Comparison of ENCODE assay signal across 21 cellular contexts in genomic region chr3:114389156-114389555, GRCh38.
DNase-seq lines count a peak whose midpoint lies in the region; ATAC-seq, FAIRE-seq and TF ChIP-seq lines count a peak whose summit lies in the region.
"Had no signal": no experiment of that assay in that cellular context is flagged by ENCODE, and none has a peak within 500 bp of the region (broad histone marks: within the 10 kb centered on the region; RNA-seq: fewer than 3 reads in every experiment).

No MANE protein-coding gene starts in this region.

- H3K4me1 Mint-ChIP-seq in T-cell (peaks cover 33 to 48% (median 45%) of the 10 kb centered on the region in 3 donors), HFFc6 (ENCODE audit: low read depth) (peaks cover 11% of the 10 kb centered on the region)
- peaks cover 28% of the 10 kb centered on the region for H3K4me1 Mint-ChIP-seq in activated naive CD4-positive, alpha-beta T cell treated with anti-CD3 and anti-CD28 coated beads, Interleukin-2, amount 10 ng/mL, durations not matched to agents 7 days and 5 days

- no peak for TF ChIP-seq CTCF in foreskin fibroblast (IDR thresholded peaks at IDR 0.05; ENCODE audit: low read depth, low read length)
- no peak for TF ChIP-seq CTCF in HFFc6 (IDR thresholded peaks at IDR 0.05)

- H3K4me3 Mint-ChIP-seq in T-cell (peak overlapping the region in 1 of 3 donors; percentile 27), HFFc6 (no peak overlapping the region)
- H3K4me3 Mint-ChIP-seq in activated naive CD4-positive, alpha-beta T cell treated with anti-CD3 and anti-CD28 coated beads, Interleukin-2, amount 10 ng/mL, durations not matched to agents 7 days and 5 days: no peak overlapping the region
- H3K4me3 Mint-ChIP-seq: activated T-cell treated with anti-CD3 and anti-CD28 coated beads, Interleukin-2, amount 50 U/mL, for 24 hours; endodermal cell had no signal

- CTCF ChIA-PET in T-cell (lab: Charles Lee): interaction anchor here in 1 of 2 donors (0.6 to 1.3 kb wide), 2 partner anchors 10 to 853 kb away, joined by 3 to 4 read pairs; no protein-coding TSS in a partner anchor
- CTCF ChIA-PET in activated naive CD4-positive, alpha-beta T cell treated with anti-CD3 and anti-CD28 coated beads, Interleukin-2, amount 10 ng/mL, durations not matched to agents 7 days and 5 days (lab: Charles Lee): interaction anchor here (0.7 kb wide), 1 partner anchor 214 kb away, joined by 3 read pairs; no protein-coding TSS in a partner anchor

- H3K27me3 Mint-ChIP-seq in T-cell (no peaks in the 10 kb centered on the region), HFFc6 (ENCODE audit: insufficient read depth) (no peaks in the 10 kb centered on the region; the same call in 1 of the 2 replicates)
- H3K27me3 Mint-ChIP-seq in activated naive CD4-positive, alpha-beta T cell treated with anti-CD3 and anti-CD28 coated beads, Interleukin-2, amount 10 ng/mL, durations not matched to agents 7 days and 5 days: no peaks in the 10 kb centered on the region
- H3K27me3 Mint-ChIP-seq: activated T-cell treated with anti-CD3 and anti-CD28 coated beads, Interleukin-2, amount 50 U/mL, for 24 hours had no signal

- DNase-seq in activated T-cell treated with anti-CD3 and anti-CD28 coated beads for 1 hour (ENCODE audit: low read depth): peak; percentile 3
- DNase-seq in activated T-cell treated with anti-CD3 and anti-CD28 coated beads for 4 hours: no peak
- peak in 30 of 34 experiments; percentile 4 to 55 (median 22) for DNase-seq in T-cell
- DNase-seq in activated naive CD4-positive, alpha-beta T cell treated with anti-CD3 and anti-CD28 coated beads, Interleukin-2, amount 10 ng/mL, durations not matched to agents 7 days and 5 days: peak; percentile 60
- peak; percentile 30 for DNase-seq in small intestine
- DNase-seq in NCI-H1436 treated with DMSO at 0.1 percent for 48 hours (lab: John Stamatoyannopoulos, UW): no peak
- DNase-seq in foreskin fibroblast: no peak
- DNase-seq in HFFc6: no peak
- DNase-seq: activated T-cell treated with anti-CD3 and anti-CD28 coated beads, Interleukin-2, amount 50 U/mL, for 24 hours; amniotic stem cell; colonic mucosa; endodermal cell; KG1; kidney; NCI-H2171 treated with DMSO at 0.1 percent for 48 hours; NCI-H524 treated with DMSO at 0.1 percent for 48 hours; retina; substantia nigra had no signal

- no peaks in the 10 kb centered on the region for H3K9me3 ChIP-seq in small intestine (ENCODE audit: control insufficient read depth, low read depth)
- H3K9me3 ChIP-seq: breast epithelium, colonic mucosa had no signal

- peaks cover 0 to 2% of the 10 kb centered on the region in 2 donors for H3K4me1 ChIP-seq in small intestine (ENCODE audit: control insufficient read depth in 2 of 2, insufficient read depth in 1 of 2, low read depth in 1 of 2, low read length in 1 of 2)
- H3K4me1 ChIP-seq: breast epithelium, colonic mucosa had no signal

- no peak for FAIRE-seq in small intestine (lab: Jason Lieb, UNC)
- FAIRE-seq: kidney had no signal

- POLR2A ChIA-PET in T-cell (lab: Charles Lee): no interaction called here

- H3K9me3 Mint-ChIP-seq in T-cell (no peaks in the 10 kb centered on the region), HFFc6 (no peaks in the 10 kb centered on the region)
- H3K9me3 Mint-ChIP-seq in activated naive CD4-positive, alpha-beta T cell treated with anti-CD3 and anti-CD28 coated beads, Interleukin-2, amount 10 ng/mL, durations not matched to agents 7 days and 5 days: no peaks in the 10 kb centered on the region
- H3K9me3 Mint-ChIP-seq: activated T-cell treated with anti-CD3 and anti-CD28 coated beads, Interleukin-2, amount 50 U/mL, for 24 hours; endodermal cell had no signal

- H3K27ac Mint-ChIP-seq in T-cell (peak overlapping the region; percentile 13 to 27), HFFc6 (no peak overlapping the region)
- peak overlapping the region; percentile 74 for H3K27ac Mint-ChIP-seq in activated naive CD4-positive, alpha-beta T cell treated with anti-CD3 and anti-CD28 coated beads, Interleukin-2, amount 10 ng/mL, durations not matched to agents 7 days and 5 days
- H3K27ac Mint-ChIP-seq: activated T-cell treated with anti-CD3 and anti-CD28 coated beads, Interleukin-2, amount 50 U/mL, for 24 hours; endodermal cell had no signal

- H3K4me3 ChIP-seq in small intestine (ENCODE audit: low read depth in 1 of 2, low read length in 2 of 2) (no peak overlapping the region), foreskin fibroblast (ENCODE audit: low read depth in 1 of 2, low read length in 2 of 2) (no peak overlapping the region)
- H3K4me3 ChIP-seq: breast epithelium, colonic mucosa, lung, SK-N-MC had no signal

- H3K36me3 Mint-ChIP-seq in T-cell (peaks cover 11% of the 10 kb centered on the region), HFFc6 (ENCODE audit: low read depth) (peaks cover 9% of the 10 kb centered on the region; the same call in 1 of the 2 replicates)
- peaks cover 3% of the 10 kb centered on the region for H3K36me3 Mint-ChIP-seq in activated naive CD4-positive, alpha-beta T cell treated with anti-CD3 and anti-CD28 coated beads, Interleukin-2, amount 10 ng/mL, durations not matched to agents 7 days and 5 days

- H3K36me3 ChIP-seq in small intestine (ENCODE audit: control insufficient read depth in 2 of 2, insufficient read depth in 2 of 2, low read length in 2 of 2): no peaks in the 10 kb centered on the region
- H3K36me3 ChIP-seq: breast epithelium, colonic mucosa had no signal

- H3K27ac ChIP-seq in small intestine (ENCODE audit: low read depth in 1 of 2, low read length in 1 of 2): no peak overlapping the region
- H3K27ac ChIP-seq: breast epithelium, colonic mucosa, SK-N-MC had no signal

- no peaks in the 10 kb centered on the region for H3K27me3 ChIP-seq in small intestine (ENCODE audit: control insufficient read depth in 2 of 2, insufficient read depth in 2 of 2, low read length in 2 of 2)
- H3K27me3 ChIP-seq: breast epithelium, colonic mucosa had no signal

- peak; percentile 54 to 82 (median 71) for ATAC-seq in T-cell (replicated peaks in 1 of 4)

- 78 to 88% (median 81%) methylated on average over 4 of the region's 4 CpGs for WGBS in small intestine, 3 donors

Comparison
In these comparisons a context has a peak if more than half of its experiments do, and no peak if none do; other contexts are left out.
1. DNase-seq: peak in activated T-cell treated with anti-CD3 and anti-CD28 coated beads for 1 hour (single experiment), T-cell (30 of 34), activated naive CD4-positive, alpha-beta T cell treated with anti-CD3 and anti-CD28 coated beads, Interleukin-2, amount 10 ng/mL, durations not matched to agents 7 days and 5 days (single experiment) and small intestine (single experiment); none in activated T-cell treated with anti-CD3 and anti-CD28 coated beads for 4 hours (single experiment), NCI-H1436 treated with DMSO at 0.1 percent for 48 hours (single experiment), foreskin fibroblast (0 of 2) and HFFc6 (single experiment).